Comparison of ENCODE assay signal across 10 cellular contexts in genomic region chr1:24926596-24927249, GRCh38. TPM values are rescaled to one million over a fixed set of nuclear protein-coding genes. Genes with fewer than 3 reads are reported as not detected.
DNase-seq lines count a peak whose midpoint lies in the region; ATAC-seq and TF ChIP-seq lines count a peak whose summit lies in the region.
"Had no signal": no experiment of that assay in that cellular context is flagged by ENCODE, and none has a peak within 500 bp of the region (broad histone marks: within the 10 kb centered on the region; RNA-seq: fewer than 3 reads in every experiment).

No MANE protein-coding gene starts in this region.

- H3K4me1 Mint-ChIP-seq in activated T-cell treated with anti-CD3 and anti-CD28 coated beads, Interleukin-2, amount 50 U/mL, for 4 hours (ENCODE audit: low read depth) = peaks cover 61% of the 10 kb centered on the region
- H3K4me1 Mint-ChIP-seq in stimulated activated effector memory CD8-positive, alpha-beta T cell treated with anti-CD3 and anti-CD28 coated beads, Interleukin-12 subunit alpha, Interleukin-12 subunit beta, amount 100 ng/mL, for 72 hours = peaks cover 66% of the 10 kb centered on the region

- peaks cover 56% of the 10 kb centered on the region for H4K20me1 ChIP-seq in OCI-LY3 (ENCODE audit: insufficient read depth, low read length)

- no peaks in the 10 kb centered on the region for H3K27me3 Mint-ChIP-seq in activated T-cell treated with anti-CD3 and anti-CD28 coated beads, Interleukin-2, amount 50 U/mL, for 4 hours (ENCODE audit: low read depth)

- H3K79me2 ChIP-seq in OCI-LY3 (ENCODE audit: low read length) = peaks cover 81% of the 10 kb centered on the region

- DNase-seq in activated T-cell treated with anti-CD3 and anti-CD28 coated beads, Interleukin-2, amount 50 U/mL, for 4 hours = no peak
- DNase-seq in activated T-cell treated with anti-CD3 and anti-CD28 coated beads for 4 hours (no peak), substantia nigra (lab: John Stamatoyannopoulos, UW) (no peak), ureter (ENCODE audit: low spot score) (no peak)
- DNase-seq in stimulated activated effector memory CD8-positive, alpha-beta T cell treated with anti-CD3 and anti-CD28 coated beads, Interleukin-12 subunit alpha, Interleukin-12 subunit beta, amount 100 ng/mL, for 72 hours (ENCODE audit: low spot score in 2 of 2) = no peak
- DNase-seq: left colon had no signal

- peaks cover 49% of the 10 kb centered on the region for H3K36me3 Mint-ChIP-seq in activated T-cell treated with anti-CD3 and anti-CD28 coated beads, Interleukin-2, amount 50 U/mL, for 4 hours (ENCODE audit: insufficient read depth)
- peaks cover 95% of the 10 kb centered on the region for H3K36me3 Mint-ChIP-seq in stimulated activated effector memory CD8-positive, alpha-beta T cell treated with anti-CD3 and anti-CD28 coated beads, Interleukin-12 subunit alpha, Interleukin-12 subunit beta, amount 100 ng/mL, for 72 hours

- H3K4me1 ChIP-seq in OCI-LY3 (ENCODE audit: low read length) = peaks cover 68% of the 10 kb centered on the region
- peaks cover 34 to 37% of the 10 kb centered on the region in 2 donors for H3K4me1 ChIP-seq in duodenal mucosa (ENCODE audit: control insufficient read depth in 1 of 2, insufficient read depth in 2 of 2, low read length in 2 of 2)

- H3K9me3 ChIP-seq in OCI-LY3 (ENCODE audit: insufficient read depth, low read length) (no peaks in the 10 kb centered on the region), duodenal mucosa (ENCODE audit: control insufficient read depth in 1 of 2, low read length in 2 of 2) (no peaks in the 10 kb centered on the region)
- H3K9me3 ChIP-seq: BLaER1 had no signal

- no peak overlapping the region for H2AFZ ChIP-seq in OCI-LY3 (ENCODE audit: low read depth, low read length)

- H3K27ac Mint-ChIP-seq in stimulated activated effector memory CD8-positive, alpha-beta T cell treated with anti-CD3 and anti-CD28 coated beads, Interleukin-12 subunit alpha, Interleukin-12 subunit beta, amount 100 ng/mL, for 72 hours = peak overlapping the region; percentile 73

- H3K9ac ChIP-seq in OCI-LY3 (ENCODE audit: low read length) = peak overlapping the region; percentile 74
- peak overlapping the region in 1 of 2 donors; percentile 26 for H3K9ac ChIP-seq in duodenal mucosa (ENCODE audit: low read depth in 1 of 2, low read length in 2 of 2)
- H3K9ac ChIP-seq: BLaER1 had no signal

- H3K27ac ChIP-seq in OCI-LY3 (ENCODE audit: low read length) (no peak overlapping the region), duodenal mucosa (ENCODE audit: low read depth, low read length) (no peak overlapping the region), substantia nigra (ENCODE audit: low read depth, low read length, poor library complexity, severe bottlenecking) (no peak overlapping the region)
- H3K27ac ChIP-seq: BLaER1 had no signal

- no peaks in the 10 kb centered on the region for H3K27me3 ChIP-seq in OCI-LY3 (ENCODE audit: low read depth, low read length)
- peaks cover 61 to 65% of the 10 kb centered on the region in 2 donors for H3K27me3 ChIP-seq in duodenal mucosa (ENCODE audit: control insufficient read depth in 1 of 2, insufficient read depth in 2 of 2, low read length in 2 of 2)

- peak overlapping the region; percentile 91 for H3K4me2 ChIP-seq in OCI-LY3 (ENCODE audit: low read length)
- H3K4me2 ChIP-seq: BLaER1 had no signal

- H3K36me3 ChIP-seq in OCI-LY3 (replicated peaks; ENCODE audit: low read depth, low read length) = peaks cover 46% of the 10 kb centered on the region
- H3K36me3 ChIP-seq in duodenal mucosa (ENCODE audit: control insufficient read depth in 1 of 2, insufficient read depth in 2 of 2, low read length in 2 of 2) = no peaks in the 10 kb centered on the region
- H3K36me3 ChIP-seq: BLaER1 had no signal

- peak overlapping the region; percentile 97 for H3K4me3 Mint-ChIP-seq in activated T-cell treated with anti-CD3 and anti-CD28 coated beads, Interleukin-2, amount 50 U/mL, for 4 hours
- H3K4me3 Mint-ChIP-seq in stimulated activated effector memory CD8-positive, alpha-beta T cell treated with anti-CD3 and anti-CD28 coated beads, Interleukin-12 subunit alpha, Interleukin-12 subunit beta, amount 100 ng/mL, for 72 hours = peak overlapping the region; percentile 92

- H3K4me3 ChIP-seq in OCI-LY3 (ENCODE audit: low read length) (peak overlapping the region; percentile 94), duodenal mucosa (ENCODE audit: low read depth in 1 of 2, low read length in 2 of 2) (peak overlapping the region; percentile 13 to 28)
- H3K4me3 ChIP-seq: BLaER1 had no signal

- no peaks in the 10 kb centered on the region for H3K9me3 Mint-ChIP-seq in activated T-cell treated with anti-CD3 and anti-CD28 coated beads, Interleukin-2, amount 50 U/mL, for 4 hours
- no peaks in the 10 kb centered on the region for H3K9me3 Mint-ChIP-seq in stimulated activated effector memory CD8-positive, alpha-beta T cell treated with anti-CD3 and anti-CD28 coated beads, Interleukin-12 subunit alpha, Interleukin-12 subunit beta, amount 100 ng/mL, for 72 hours

- ATAC-seq in activated T-cell treated with anti-CD3 and anti-CD28 coated beads, Interleukin-2, amount 50 U/mL, for 4 hours = no peak
- no peak for ATAC-seq in stimulated activated effector memory CD8-positive, alpha-beta T cell treated with anti-CD3 and anti-CD28 coated beads, Interleukin-12 subunit alpha, Interleukin-12 subunit beta, amount 100 ng/mL, for 72 hours
- no peak for ATAC-seq in HG02588 (IDR thresholded peaks at IDR 0.05; ENCODE audit: unreplicated experiment)
- ATAC-seq: left colon had no signal

- no peak for TF ChIP-seq CTCF in OCI-LY3 (IDR thresholded peaks at IDR 0.05; ENCODE audit: low read depth, low read length)

RNA-seq across cellular contexts. Expression of gene RUNX3, which starts 3.4 kb away (rescaled TPM):
- 100 to 1,000 TPM; 236 to 264 (median 258) TPM for total RNA-seq in activated T-cell treated with anti-CD3 and anti-CD28 coated beads, Interleukin-2, amount 50 U/mL, for 4 hours
- total RNA-seq in ureter = 5.3 TPM

Comparison
In these comparisons a context has a peak if more than half of its experiments do, and no peak if none do; other contexts are left out.
1. RNA of gene RUNX3, which starts 3.4 kb away (total RNA-seq): 236 to 264 TPM in activated T-cell treated with anti-CD3 and anti-CD28 coated beads, Interleukin-2, amount 50 U/mL, for 4 hours; 5.3 TPM in ureter (single experiment); every median in the first group is over 10 times any median in the second.